In the genomic region with DNA sequence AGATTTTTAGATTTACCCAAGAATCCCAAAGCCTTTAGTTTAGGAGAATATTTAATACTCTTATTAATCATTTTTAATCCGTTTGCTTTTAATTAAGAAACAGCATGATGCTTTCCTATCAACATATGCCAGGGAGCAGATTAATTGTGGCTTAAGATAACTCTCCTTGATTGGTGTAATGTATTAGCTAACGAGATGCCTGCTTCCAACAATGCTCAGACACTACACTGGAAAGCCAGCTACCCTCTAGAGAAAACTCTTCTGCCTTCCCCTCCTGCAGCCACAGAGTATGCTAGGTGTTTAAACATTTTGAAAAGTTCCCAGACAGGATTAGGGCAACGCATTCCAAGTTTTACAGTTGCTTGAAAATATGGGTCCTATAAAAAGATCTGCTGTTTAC, we compare ENCODE assay signal across 13 cellular contexts.
DNase-seq lines count a peak whose midpoint lies in the region; ATAC-seq and TF ChIP-seq lines count a peak whose summit lies in the region.
"Had no signal": no experiment of that assay in that cellular context is flagged by ENCODE, and none has a peak within 500 bp of the region (broad histone marks: within the 10 kb centered on the region; RNA-seq: fewer than 3 reads in every experiment).

No MANE protein-coding gene starts in this region.

- no peak for TF ChIP-seq CTCF in CD8-positive, alpha-beta T cell (IDR thresholded peaks at IDR 0.05)
- TF ChIP-seq CTCF in LNCaP clone FGC (IDR thresholded peaks at IDR 0.05; ENCODE audit: control insufficient read depth, extremely low read depth, insufficient read depth) (no peak), nephron progenitor cell (IDR thresholded peaks at IDR 0.05) (no peak), omental fat pad (IDR thresholded peaks at IDR 0.05) (no peak)

- POLR2A ChIA-PET in CD8-positive, alpha-beta T cell (lab: Charles Lee): no interaction called here

- H3K36me3 Mint-ChIP-seq in CD8-positive, alpha-beta T cell: peaks cover 38% of the 10 kb centered on the region
- peaks cover 40% of the 10 kb centered on the region for H3K36me3 Mint-ChIP-seq in activated T-helper 17 cell treated with anti-CD3 and anti-CD28 coated beads, Interleukin-2, amount 50 U/mL, for 72 hours (ENCODE audit: low read depth)
- H3K36me3 Mint-ChIP-seq in nephron progenitor cell (ENCODE audit: low read depth): peaks cover 66% of the 10 kb centered on the region

- no peaks in the 10 kb centered on the region for H3K9me3 ChIP-seq in CD8-positive, alpha-beta T cell (ENCODE audit: low read length)

- peaks cover 47% of the 10 kb centered on the region for H3K4me1 Mint-ChIP-seq in CD8-positive, alpha-beta T cell (ENCODE audit: low read depth)
- peaks cover 37% of the 10 kb centered on the region for H3K4me1 Mint-ChIP-seq in activated T-helper 17 cell treated with anti-CD3 and anti-CD28 coated beads, Interleukin-2, amount 50 U/mL, for 72 hours
- H3K4me1 Mint-ChIP-seq in nephron progenitor cell: peaks cover 67% of the 10 kb centered on the region

- peaks cover 33% of the 10 kb centered on the region for H3K4me1 ChIP-seq in CD8-positive, alpha-beta T cell (ENCODE audit: insufficient read depth, low read length)

- intact Hi-C loops in CD8-positive, alpha-beta T cell (cut with DNase I, micrococcal nuclease): no loop called here

- H3K4me3 ChIP-seq in CD8-positive, alpha-beta T cell (ENCODE audit: low read depth, low read length): no peak overlapping the region
- no peak overlapping the region for H3K4me3 ChIP-seq in LNCaP clone FGC (ENCODE audit: low read depth, low read length)

- peak overlapping the region; percentile 63 for H3K27ac ChIP-seq in CD8-positive, alpha-beta T cell (ENCODE audit: low read depth, low read length)
- H3K27ac ChIP-seq: C4-2B had no signal

- H3K4me3 Mint-ChIP-seq in CD8-positive, alpha-beta T cell: no peak overlapping the region
- H3K4me3 Mint-ChIP-seq in activated T-helper 17 cell treated with anti-CD3 and anti-CD28 coated beads, Interleukin-2, amount 50 U/mL, for 72 hours: peak overlapping the region; percentile 70
- H3K4me3 Mint-ChIP-seq in nephron progenitor cell: no peak overlapping the region
- H3K4me3 Mint-ChIP-seq: HFFc6 had no signal

- no peak for ATAC-seq in CD8-positive, alpha-beta T cell
- ATAC-seq in activated T-helper 17 cell treated with anti-CD3 and anti-CD28 coated beads, Interleukin-2, amount 50 U/mL, for 72 hours (replicated peaks): no peak
- ATAC-seq in omental fat pad (ENCODE audit: low FRiP score): no peak

- H3K27me3 ChIP-seq in CD8-positive, alpha-beta T cell (ENCODE audit: insufficient read depth, low read length): no peaks in the 10 kb centered on the region

- DNase-seq in CD8-positive, alpha-beta T cell: no peak
- DNase-seq in LNCaP clone FGC (ENCODE audit: low read depth) (peak; percentile 35), nephron progenitor cell (no peak), omental fat pad (ENCODE audit: low spot score) (no peak), NCI-H748 (lab: John Stamatoyannopoulos, UW; ENCODE audit: unreplicated experiment) (no peak), glomerular visceral epithelial cell (ENCODE audit: extremely low spot score) (no peak)
- DNase-seq: activated CD4-positive, CD25-positive, alpha-beta regulatory T cell; cerebellar nuclear complex; HFFc6; midbrain; NCI-H748 treated with DMSO at 0.1 percent for 48 hours had no signal

- no peaks in the 10 kb centered on the region for H3K27me3 Mint-ChIP-seq in CD8-positive, alpha-beta T cell (ENCODE audit: low read depth)
- H3K27me3 Mint-ChIP-seq in activated T-helper 17 cell treated with anti-CD3 and anti-CD28 coated beads, Interleukin-2, amount 50 U/mL, for 72 hours: no peaks in the 10 kb centered on the region
- no peaks in the 10 kb centered on the region for H3K27me3 Mint-ChIP-seq in nephron progenitor cell (ENCODE audit: low read depth, poor library complexity)

- no peaks in the 10 kb centered on the region for H3K9me3 Mint-ChIP-seq in CD8-positive, alpha-beta T cell
- no peaks in the 10 kb centered on the region for H3K9me3 Mint-ChIP-seq in activated T-helper 17 cell treated with anti-CD3 and anti-CD28 coated beads, Interleukin-2, amount 50 U/mL, for 72 hours
- no peaks in the 10 kb centered on the region for H3K9me3 Mint-ChIP-seq in nephron progenitor cell
- H3K9me3 Mint-ChIP-seq: HFFc6 had no signal

- CTCF ChIA-PET in CD8-positive, alpha-beta T cell (lab: Charles Lee): interaction anchor here (0.9 to 2.2 kb wide), 3 partner anchors 17 to 489 kb away, joined by 3 to 6 read pairs (median 3); a partner anchor contains a TSS

- H3K27ac Mint-ChIP-seq in CD8-positive, alpha-beta T cell: peak overlapping the region; percentile 94
- peak overlapping the region; percentile 86 for H3K27ac Mint-ChIP-seq in activated T-helper 17 cell treated with anti-CD3 and anti-CD28 coated beads, Interleukin-2, amount 50 U/mL, for 72 hours
- H3K27ac Mint-ChIP-seq in nephron progenitor cell: peak overlapping the region; percentile 88
- H3K27ac Mint-ChIP-seq: HFFc6 had no signal

- peaks cover 2% of the 10 kb centered on the region for H3K36me3 ChIP-seq in CD8-positive, alpha-beta T cell (ENCODE audit: insufficient read depth, low read length)
